In the genomic region with DNA sequence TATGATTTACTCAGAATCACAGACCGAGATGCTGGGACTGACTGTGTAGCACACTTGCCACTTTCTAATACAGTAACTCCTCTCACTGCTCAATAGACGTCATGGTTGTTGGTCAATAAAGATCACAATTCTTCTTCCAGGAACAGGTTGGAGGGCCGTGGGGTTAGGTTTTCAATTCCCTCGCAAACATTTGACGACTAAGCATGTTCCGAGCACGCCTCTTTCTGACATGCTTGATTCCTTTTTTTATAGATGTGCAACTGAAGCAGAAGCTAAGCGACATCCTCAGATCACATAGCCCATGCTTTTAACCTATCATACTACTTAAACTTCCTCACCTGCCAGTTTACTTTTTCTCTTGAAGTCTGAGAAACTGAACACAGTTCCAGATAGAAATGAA, we compare ENCODE assay signal across 22 cellular contexts.
"Had no signal": no experiment of that assay in that cellular context is flagged by ENCODE, and none has a peak within 500 bp of the region (broad histone marks: within the 10 kb centered on the region; RNA-seq: fewer than 3 reads in every experiment).

No MANE protein-coding gene starts in this region.

- ATAC-seq: PC-3 had no signal

- H3K9ac ChIP-seq: SK-N-SH had no signal

- H3K9me3 ChIP-seq: Peyer's patch, SJSA1, SK-N-SH had no signal

- DNase-seq: Kasumi-1, KG1, MM.1S, MV-4-11, NCI-H1092, NCI-H1417 treated with DMSO at 0.1 percent for 48 hours, NCI-H187 treated with DMSO at 0.1 percent for 48 hours, NCI-H2029, NCI-H2171 treated with DMSO at 0.1 percent for 48 hours, NCI-H2227 treated with DMSO at 0.1 percent for 48 hours, NCI-H446, NCI-H524 treated with DMSO at 0.1 percent for 48 hours, NCI-H526 treated with DMSO at 0.1 percent for 48 hours, NCI-H774, PC-3, Peyer's patch, Right ventricle myocardium superior, RPMI8226, SK-N-SH, SW 1271, T-helper 1 cell had no signal

- H3K4me3 ChIP-seq: Peyer's patch, SJSA1 had no signal

- H3K27ac ChIP-seq: Peyer's patch, SJSA1 had no signal

- H3K36me3 ChIP-seq: Peyer's patch, SJSA1 had no signal

- H3K4me1 ChIP-seq: Peyer's patch, SJSA1 had no signal

- H3K27me3 ChIP-seq: Peyer's patch, SJSA1 had no signal

- H3K4me2 ChIP-seq: SK-N-SH had no signal
